Comparison of ENCODE assay signal across 2 cellular contexts in genomic region chr2:101332885-101333766, GRCh38.
TF ChIP-seq lines count a peak whose summit lies in the region.

No MANE protein-coding gene starts in this region.

TF ChIP-seq in HCT116, 20 proteins besides CTCF, POLR2A, EP300 and RAD21:
- TF ChIP-seq FOSL1 (IDR thresholded peaks at IDR 0.05; ENCODE audit: low read depth) (no peak), CEBPB (IDR thresholded peaks at IDR 0.05; ENCODE audit: low read depth) (no peak), MAX (IDR thresholded peaks at IDR 0.05) (no peak), ELF1 (IDR thresholded peaks at IDR 0.05; ENCODE audit: borderline replicate concordance, low read depth) (no peak), TCF7L2 (IDR thresholded peaks at IDR 0.05; ENCODE audit: borderline replicate concordance, extremely low read depth, insufficient read depth, insufficient read length) (no peak), ZNF274 (IDR thresholded peaks at IDR 0.05; ENCODE audit: low read depth, low read length) (no peak), SP1 (IDR thresholded peaks at IDR 0.05; ENCODE audit: low read depth) (no peak), ZFX (IDR thresholded peaks at IDR 0.05) (no peak), SIN3A (IDR thresholded peaks at IDR 0.05; ENCODE audit: low read depth) (no peak), POLR2AphosphoS5 (IDR thresholded peaks at IDR 0.05; ENCODE audit: low read depth, low read length) (no peak), EZH2phosphoT487 (IDR thresholded peaks at IDR 0.05; ENCODE audit: borderline replicate concordance) (no peak), EGR1 (IDR thresholded peaks at IDR 0.05; ENCODE audit: low read depth) (no peak), ZBTB33 (IDR thresholded peaks at IDR 0.05; ENCODE audit: extremely low read depth, insufficient replicate concordance, low read length) (no peak), CBX3 (IDR thresholded peaks at IDR 0.05; ENCODE audit: low read depth) (no peak), YY1 (IDR thresholded peaks at IDR 0.05; ENCODE audit: extremely low read depth, insufficient replicate concordance, low read depth, low read length) (no peak), SRF (IDR thresholded peaks at IDR 0.05; ENCODE audit: low read depth) (no peak), JUND (IDR thresholded peaks at IDR 0.05) (no peak)
TF ChIP-seq in HCT116: peak in this region for 0.

TF ChIP-seq in K562, 482 proteins besides CTCF, POLR2A, EP300 and RAD21:
- no peak for TF ChIP-seq MBD2 (IDR thresholded peaks at IDR 0.05; ENCODE audit: borderline replicate concordance, low read depth)
- peak; percentile 34; the same call in 1 of the 2 replicates for TF ChIP-seq ATF3 (IDR thresholded peaks at IDR 0.05)
- TF ChIP-seq ATF3 (CRISPR knock-in tag; conservative IDR thresholded peaks at IDR 0.05), result no peak
- TF ChIP-seq CBFA2T3 (IDR thresholded peaks at IDR 0.05), result no peak
- TF ChIP-seq MXD1 (CRISPR knock-in tag; IDR thresholded peaks at IDR 0.05; ENCODE audit: borderline replicate concordance, poor library complexity, severe bottlenecking), result no peak
- no peak for TF ChIP-seq RCOR1 (IDR thresholded peaks at IDR 0.05; ENCODE audit: borderline replicate concordance in 1 of 2, low read depth in 2 of 2, low read length in 2 of 2)
- TF ChIP-seq OTX1 (CRISPR knock-in tag; IDR thresholded peaks at IDR 0.05), result no peak
- TF ChIP-seq E2F8 (IDR thresholded peaks at IDR 0.05; ENCODE audit: low read depth, partially characterized antibody), result no peak
- no peak for TF ChIP-seq DPF2 (IDR thresholded peaks at IDR 0.05)
- no peak for TF ChIP-seq PCBP1 (IDR thresholded peaks at IDR 0.05; ENCODE audit: low read depth, low read length, poor library complexity, severe bottlenecking)
- no peak for TF ChIP-seq CTCFL (IDR thresholded peaks at IDR 0.05; ENCODE audit: borderline replicate concordance, insufficient read depth, low read depth, low read length, poor library complexity, severe bottlenecking)
- TF ChIP-seq CEBPG (CRISPR knock-in tag; IDR thresholded peaks at IDR 0.05), result no peak
- TF ChIP-seq CEBPG (tag; conservative IDR thresholded peaks at IDR 0.05 in 1 of 2, IDR thresholded peaks at IDR 0.05 in 1 of 2), result peak; percentile 44 to 66; a peak in 3 of 4 replicates
- TF ChIP-seq PHF8 (IDR thresholded peaks at IDR 0.05; ENCODE audit: borderline replicate concordance, low read length), result no peak
